Comparison of ENCODE assay signal across 9 cellular contexts in genomic region chr1:145992958-145993617, GRCh38. TPM values are rescaled to one million over a fixed set of nuclear protein-coding genes. Genes with fewer than 3 reads are reported as not detected.
DNase-seq lines count a peak whose midpoint lies in the region; ATAC-seq, FAIRE-seq and TF ChIP-seq lines count a peak whose summit lies in the region.
"Had no signal": no experiment of that assay in that cellular context is flagged by ENCODE, and none has a peak within 500 bp of the region (broad histone marks: within the 10 kb centered on the region; RNA-seq: fewer than 3 reads in every experiment).

No MANE protein-coding gene starts in this region.

- H2BK120ac ChIP-seq in mesendoderm (ENCODE audit: low read depth, low read length): no peak overlapping the region

- no peak overlapping the region for H3K23ac ChIP-seq in mesendoderm (ENCODE audit: low read length)

- no peak for FAIRE-seq in H54 (lab: Jason Lieb, UNC)
- FAIRE-seq in HTR-8/SVneo (lab: Jason Lieb, UNC): no peak
- FAIRE-seq: urothelium cell line had no signal

- no peaks in the 10 kb centered on the region for H3K79me2 ChIP-seq in mesendoderm (ENCODE audit: control insufficient read depth, insufficient read depth, low read length)

- POLR2A ChIA-PET in CD8-positive, alpha-beta memory T cell (lab: Charles Lee): interaction anchor here (1.2 to 11.4 kb wide), 4 partner anchors 9 to 29 kb away, joined by 5 to 229 read pairs (median 8); partner anchors contain the start of genes ANKRD34A and POLR3GL
- POLR2A ChIA-PET in activated B cell treated with CpG ODN at 0.5 μM for 24 hours (lab: Charles Lee): interaction anchor here (0.6 to 12.7 kb wide), 7 partner anchors 10 to 134 kb away, joined by 4 to 579 read pairs (median 5); partner anchors contain the start of genes ANKRD34A, PIAS3 and POLR3GL

- H3K4me3 ChIP-seq in CD8-positive, alpha-beta memory T cell (ENCODE audit: low read length): peak overlapping the region; percentile 99
- H3K4me3 ChIP-seq in fibroblast of villous mesenchyme (ENCODE audit: low read depth, low read length): peak overlapping the region; percentile 99
- H3K4me3 ChIP-seq in sigmoid colon: peak overlapping the region; percentile 72 to 93 (median 88)
- no peak overlapping the region for H3K4me3 ChIP-seq in mesendoderm (ENCODE audit: low read length)

- no peak for TF ChIP-seq EP300 in sigmoid colon (IDR thresholded peaks at IDR 0.05)

- intact Hi-C loops in activated B cell treated with CpG ODN at 0.5 μM for 24 hours (cut with micrococcal nuclease) (no loop called here), sigmoid colon (cut with DNase I) (no loop called here)

- no peak overlapping the region for H3K4me2 ChIP-seq in mesendoderm (ENCODE audit: low read length)

- H3K9me3 Mint-ChIP-seq in CD8-positive, alpha-beta memory T cell: peaks cover 0 to 5% (median 0%) of the 10 kb centered on the region in 5 donors
- no peaks in the 10 kb centered on the region for H3K9me3 Mint-ChIP-seq in activated B cell treated with CpG ODN at 0.5 μM for 24 hours

- H3K27me3 ChIP-seq in CD8-positive, alpha-beta memory T cell (ENCODE audit: insufficient read depth, low read length, poor library complexity, severe bottlenecking): no peaks in the 10 kb centered on the region
- H3K27me3 ChIP-seq in sigmoid colon (no peaks in the 10 kb centered on the region), mesendoderm (ENCODE audit: insufficient read depth, low read length, poor library complexity) (no peaks in the 10 kb centered on the region)

- peak overlapping the region; percentile 92 for H3K27ac ChIP-seq in CD8-positive, alpha-beta memory T cell (ENCODE audit: low read depth, low read length)
- H3K27ac ChIP-seq in sigmoid colon (peak overlapping the region; percentile 92 to 95 (median 94)), mesendoderm (ENCODE audit: low read depth, low read length) (no peak overlapping the region)

- no peak overlapping the region for H4K8ac ChIP-seq in mesendoderm (ENCODE audit: low read depth, low read length)

- ATAC-seq in activated B cell treated with CpG ODN at 0.5 μM for 24 hours (ENCODE audit: low read depth): no peak

- no peak overlapping the region for H3K18ac ChIP-seq in mesendoderm (ENCODE audit: low read length)

- WGBS in sigmoid colon, 2 donors: 27 to 37% methylated on average over 5 of the region's 5 CpGs
- WGBS in mesendoderm (ENCODE audit: extremely low coverage, insufficient coverage, low lambda C conversion rate): no CpG with 5 or more reads among the region's 5 CpGs

- no peak for TF ChIP-seq CTCF in activated B cell treated with CpG ODN at 0.5 μM for 24 hours (IDR thresholded peaks at IDR 0.05)
- no peak for TF ChIP-seq CTCF in fibroblast of villous mesenchyme (IDR thresholded peaks at IDR 0.05; ENCODE audit: insufficient read depth, low read depth, low read length)
- TF ChIP-seq CTCF in sigmoid colon (IDR thresholded peaks at IDR 0.05): no peak

- CTCF ChIA-PET in CD8-positive, alpha-beta memory T cell (lab: Charles Lee): interaction anchor here (0.9 to 26.4 kb wide), 8 partner anchors 9 to 148 kb away, joined by 3 to 475 read pairs (median 4); partner anchors contain the start of genes LIX1L and NUDT17
- CTCF ChIA-PET in activated B cell treated with CpG ODN at 0.5 μM for 24 hours (lab: Charles Lee): interaction anchor here (1.6 to 1.8 kb wide), 2 partner anchors 14 kb away, joined by 4 to 7 read pairs; no protein-coding TSS in a partner anchor

- no peak overlapping the region for H2BK15ac ChIP-seq in mesendoderm (replicated peaks; ENCODE audit: low read depth)

- H3K27me3 Mint-ChIP-seq in CD8-positive, alpha-beta memory T cell: no peaks in the 10 kb centered on the region
- no peaks in the 10 kb centered on the region for H3K27me3 Mint-ChIP-seq in activated B cell treated with CpG ODN at 0.5 μM for 24 hours

- no peak overlapping the region for H2BK5ac ChIP-seq in mesendoderm (ENCODE audit: low read length)

- peaks cover 44% of the 10 kb centered on the region for H3K36me3 ChIP-seq in CD8-positive, alpha-beta memory T cell (ENCODE audit: insufficient read depth, low read length)
- H3K36me3 ChIP-seq in sigmoid colon (peaks cover 35 to 38% (median 37%) of the 10 kb centered on the region in 4 donors), mesendoderm (ENCODE audit: control insufficient read depth, insufficient read depth, low read length) (no peaks in the 10 kb centered on the region)

- DNase-seq in CD8-positive, alpha-beta memory T cell: no peak
- DNase-seq in activated B cell treated with CpG ODN at 0.5 μM for 24 hours (no peak), fibroblast of villous mesenchyme (ENCODE audit: low read depth) (no peak), sigmoid colon (no peak), H54 (ENCODE audit: insufficient read length, low spot score) (no peak), UCSD-AML1 (lab: John Stamatoyannopoulos, UW; ENCODE audit: unreplicated experiment) (no peak), HTR-8/SVneo (ENCODE audit: insufficient read length, low spot score) (no peak), mesendoderm (no peak)

- peak overlapping the region; percentile 94 to 99 (median 99) for H3K4me3 Mint-ChIP-seq in CD8-positive, alpha-beta memory T cell
- H3K4me3 Mint-ChIP-seq in activated B cell treated with CpG ODN at 0.5 μM for 24 hours: peak overlapping the region; percentile 88

- H3K79me1 ChIP-seq in mesendoderm (ENCODE audit: low read length): no peaks in the 10 kb centered on the region

- H3K4ac ChIP-seq in mesendoderm (ENCODE audit: low read depth, low read length): no peak overlapping the region

- H3K9ac ChIP-seq in mesendoderm (ENCODE audit: low read length): no peak overlapping the region

- H3K56ac ChIP-seq in mesendoderm (ENCODE audit: low read length): no peak overlapping the region

- peaks cover 39 to 58% (median 50%) of the 10 kb centered on the region in 3 donors for H3K36me3 Mint-ChIP-seq in CD8-positive, alpha-beta memory T cell
- peaks cover 54% of the 10 kb centered on the region for H3K36me3 Mint-ChIP-seq in activated B cell treated with CpG ODN at 0.5 μM for 24 hours (ENCODE audit: low read depth)

- H2AK5ac ChIP-seq in mesendoderm (ENCODE audit: low read length): no peak overlapping the region

- no peak overlapping the region for H4K5ac ChIP-seq in mesendoderm (ENCODE audit: low read length)

- H3K4me1 Mint-ChIP-seq in CD8-positive, alpha-beta memory T cell: peaks cover 47 to 64% (median 63%) of the 10 kb centered on the region in 3 donors
- peaks cover 70% of the 10 kb centered on the region for H3K4me1 Mint-ChIP-seq in activated B cell treated with CpG ODN at 0.5 μM for 24 hours

- peaks cover 42% of the 10 kb centered on the region for H3K4me1 ChIP-seq in CD8-positive, alpha-beta memory T cell (ENCODE audit: insufficient read depth, low read length)
- H3K4me1 ChIP-seq in sigmoid colon (peaks cover 0 to 31% (median 21%) of the 10 kb centered on the region in 4 donors), mesendoderm (ENCODE audit: control insufficient read depth, low read depth, low read length) (peaks cover 2% of the 10 kb centered on the region)

- no peaks in the 10 kb centered on the region for H3K9me3 ChIP-seq in CD8-positive, alpha-beta memory T cell (ENCODE audit: low read length)
- no peaks in the 10 kb centered on the region for H3K9me3 ChIP-seq in sigmoid colon

- peak overlapping the region; percentile 86 to 98 (median 98) for H3K27ac Mint-ChIP-seq in CD8-positive, alpha-beta memory T cell
- peak overlapping the region; percentile 71 for H3K27ac Mint-ChIP-seq in activated B cell treated with CpG ODN at 0.5 μM for 24 hours

- TF ChIP-seq POLR2A in sigmoid colon (IDR thresholded peaks at IDR 0.05) (no peak), H54 (IDR thresholded peaks at IDR 0.05; ENCODE audit: low read depth, low read length) (no peak)

RNA-seq across cellular contexts. Expression of gene TXNIP, which starts 3.3 kb away (rescaled TPM):
- total RNA-seq in CD8-positive, alpha-beta memory T cell: 100 to 1,000 TPM; 167 to 170 TPM
- 4,579 TPM for polyA plus RNA-seq in CD8-positive, alpha-beta memory T cell
- total RNA-seq in activated B cell treated with CpG ODN at 0.5 μM for 24 hours (300 and 306 TPM in 2 replicates), fibroblast of villous mesenchyme (69.5 and 205 TPM in 2 replicates), sigmoid colon (1,000 to 10,000 TPM; 1,623 to 4,609 (median 1,842) TPM)
- 100 to 1,000 TPM; 326 to 783 (median 548) TPM for polyA plus RNA-seq in sigmoid colon
- 2.3 TPM for polyA plus RNA-seq in mesendoderm (2013, experiment 1 of 2)
- polyA plus RNA-seq in mesendoderm (2013, experiment 2 of 2): 2.0 TPM

RNA-seq across cellular contexts. Expression of gene HJV, which starts 28.4 kb away (rescaled TPM):
- total RNA-seq in CD8-positive, alpha-beta memory T cell: not detected
- polyA plus RNA-seq in CD8-positive, alpha-beta memory T cell: not detected
- total RNA-seq in activated B cell treated with CpG ODN at 0.5 μM for 24 hours (not detected in 2 replicates), fibroblast of villous mesenchyme (not detected in 2 replicates), sigmoid colon (not detected)
- polyA plus RNA-seq in sigmoid colon: not detected
- polyA plus RNA-seq in mesendoderm (2013, experiment 1 of 2): 0.08 TPM
- polyA plus RNA-seq in mesendoderm (2013, experiment 2 of 2): 0.07 TPM

RNA-seq across cellular contexts. Expression of gene POLR3GL, which starts 28.6 kb away (rescaled TPM):
- 10 to 100 TPM; 21.6 to 22.8 TPM for total RNA-seq in CD8-positive, alpha-beta memory T cell
- 103 TPM for polyA plus RNA-seq in CD8-positive, alpha-beta memory T cell
- total RNA-seq in activated B cell treated with CpG ODN at 0.5 μM for 24 hours (22.7 and 23.7 TPM in 2 replicates), fibroblast of villous mesenchyme (11.2 and 14.8 TPM in 2 replicates), sigmoid colon (10 to 100 TPM; 23.1 to 32.8 (median 27.4) TPM)
- polyA plus RNA-seq in sigmoid colon: 10 to 100 TPM; 35.9 to 47.4 (median 40.9) TPM
- 2.9 TPM for polyA plus RNA-seq in mesendoderm (2013, experiment 1 of 2)
- polyA plus RNA-seq in mesendoderm (2013, experiment 2 of 2): 3.3 TPM

RNA-seq across cellular contexts. Expression of gene ANKRD34A, which starts 28.7 kb away (rescaled TPM):
- total RNA-seq in CD8-positive, alpha-beta memory T cell: 1 to 10 TPM; 6.9 to 8.7 TPM
- polyA plus RNA-seq in CD8-positive, alpha-beta memory T cell: 0.97 TPM
- 1.4 and 2.4 TPM in 2 replicates for total RNA-seq in activated B cell treated with CpG ODN at 0.5 μM for 24 hours
- total RNA-seq in fibroblast of villous mesenchyme: 1.3 and 1.6 TPM in 2 replicates
- 1 to 10 TPM in 2 of 4 donors, under 1 TPM in 2; 0.33 to 1.9 (median 1.0) TPM for total RNA-seq in sigmoid colon
- under 1 TPM in 1 of 3 donors, not detected in 2; 0.41 TPM for polyA plus RNA-seq in sigmoid colon
- polyA plus RNA-seq in mesendoderm (2013, experiment 1 of 2): 0.11 TPM
- polyA plus RNA-seq in mesendoderm (2013, experiment 2 of 2): 0.13 TPM

RNA-seq across cellular contexts. Expression of gene LIX1L, which starts 35.3 kb away (rescaled TPM):
- total RNA-seq in CD8-positive, alpha-beta memory T cell: 10 to 100 TPM; 41.8 to 42.6 TPM
- polyA plus RNA-seq in CD8-positive, alpha-beta memory T cell: 33.5 TPM
- 30.1 and 31.7 TPM in 2 replicates for total RNA-seq in activated B cell treated with CpG ODN at 0.5 μM for 24 hours
- total RNA-seq in fibroblast of villous mesenchyme: 31.6 and 40.2 TPM in 2 replicates
- 10 to 100 TPM; 26.9 to 42.5 (median 36.0) TPM for total RNA-seq in sigmoid colon
- polyA plus RNA-seq in sigmoid colon: 1 to 10 TPM; 1.4 to 8.7 (median 3.0) TPM
- 2.8 TPM for polyA plus RNA-seq in mesendoderm (2013, experiment 1 of 2)
- polyA plus RNA-seq in mesendoderm (2013, experiment 2 of 2): 2.7 TPM
